ENCODE assay signal across 8 cellular contexts in the genomic region with DNA sequence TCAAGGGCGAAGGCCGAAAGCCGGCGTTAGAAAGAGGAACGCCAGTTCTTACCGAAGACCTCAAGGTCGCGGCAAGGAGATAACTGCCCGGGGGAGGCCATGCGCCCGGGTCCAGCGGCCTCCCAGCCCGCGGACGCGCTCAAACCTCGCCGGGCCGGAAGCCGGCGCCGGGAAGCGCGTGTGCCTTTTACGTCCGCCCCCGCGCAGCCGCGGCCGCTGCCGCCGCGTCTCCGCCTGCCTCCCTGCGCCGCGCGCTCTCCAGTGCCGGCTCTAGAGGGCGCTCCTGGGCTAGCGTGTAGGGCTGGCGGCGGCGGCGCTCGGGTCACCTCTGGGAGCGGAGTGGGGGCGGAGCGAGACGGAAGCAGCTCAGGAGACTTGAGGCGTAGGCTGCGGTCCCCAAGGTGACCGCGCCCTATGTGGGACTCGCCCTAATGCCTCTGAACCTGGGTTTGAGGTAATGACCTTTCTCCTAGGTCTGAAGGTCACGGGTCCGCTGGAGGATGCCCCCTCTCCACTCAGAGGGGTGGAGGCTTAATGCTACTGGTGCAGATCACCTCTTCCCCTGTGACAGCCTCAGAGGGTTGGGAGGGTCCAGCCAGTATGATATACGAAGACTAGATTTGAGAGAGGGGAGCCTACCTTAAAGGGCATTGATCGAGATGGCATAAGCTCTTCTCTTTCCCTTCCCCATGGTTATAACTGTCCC. TPM values are rescaled to one million over a fixed set of nuclear protein-coding genes. Genes with fewer than 3 reads are reported as not detected.
DNase-seq lines count a peak whose midpoint lies in the region; ATAC-seq, FAIRE-seq and TF ChIP-seq lines count a peak whose summit lies in the region.

No MANE protein-coding gene starts in this region.

- no peaks in the 10 kb centered on the region for H3K4me1 ChIP-seq in adrenal gland (replicated peaks in 1 of 2)

- H3K27ac ChIP-seq in adrenal gland = peak overlapping the region; percentile 88 to 97 (median 93)

- no peak for FAIRE-seq in urothelium cell line (lab: Jason Lieb, UNC)

- ATAC-seq in HG02588 (IDR thresholded peaks at IDR 0.05; ENCODE audit: unreplicated experiment) = peak; percentile 68
- ATAC-seq in left ventricle myocardium superior = peak; percentile 90

- H3K9me3 ChIP-seq in adrenal gland (replicated peaks in 1 of 3) = no peaks in the 10 kb centered on the region

- peak; percentile 43 for DNase-seq in GM12864 (ENCODE audit: low read depth)
- DNase-seq in NCI-H1092 treated with DMSO at 0.1 percent for 48 hours (lab: John Stamatoyannopoulos, UW) = peak; percentile 83
- peak; percentile 80 for DNase-seq in T follicular helper cell (ENCODE audit: low read depth)
- peak; percentile 80 to 92 (median 88) for DNase-seq in adrenal gland
- DNase-seq in left ventricle myocardium superior = peak; percentile 95
- peak; percentile 36 for DNase-seq in pulmonary artery endothelial cell (ENCODE audit: low read depth, low spot score)
- peak; percentile 52 for DNase-seq in urothelium cell line (ENCODE audit: low spot score)

- WGBS in adrenal gland, 4 donors = 1 to 56% (median 48%) methylated on average over 27 to 60 of the region's 60 CpGs; no CpG with 5 or more reads in 1 of the 4 donors

- peaks cover 0 to 9% of the 10 kb centered on the region in 2 donors for H3K36me3 ChIP-seq in adrenal gland (replicated peaks in 1 of 2)

- H3K27me3 ChIP-seq in adrenal gland = no peaks in the 10 kb centered on the region

- peak; percentile 55 for TF ChIP-seq CTCF in GM12864 (IDR thresholded peaks at IDR 0.05; ENCODE audit: low read depth, low read length, missing control alignments)
- TF ChIP-seq CTCF in adrenal gland (IDR thresholded peaks at IDR 0.05) = peak; percentile 15 to 84 (median 58)

- intact Hi-C loops in adrenal gland (cut with DNase I) (no loop called here), left ventricle myocardium superior (cut with micrococcal nuclease) (no loop called here)

- H3K4me3 ChIP-seq in GM12864 (ENCODE audit: low read depth, low read length) (peak overlapping the region; percentile 84), adrenal gland (peak overlapping the region; percentile 50 to 86 (median 72))

- peak in 1 of 2 donors; percentile 25 for TF ChIP-seq POLR2A in adrenal gland (IDR thresholded peaks at IDR 0.05)

RNA-seq across cellular contexts. Expression of gene SLC25A5, which starts 0.8 kb away (rescaled TPM):
- total RNA-seq in adrenal gland (100 to 1,000 TPM; 168 to 313 (median 236) TPM), left ventricle myocardium superior (158 TPM), pulmonary artery endothelial cell (282 and 344 TPM in 2 replicates)
- 100 to 1,000 TPM in 1 of 3 donors, 10 to 100 TPM in 2; 65.2 to 245 (median 77.5) TPM for polyA plus RNA-seq in adrenal gland

Comparison
In these comparisons a context has a peak if more than half of its experiments do, and no peak if none do; other contexts are left out.
1. Peak in every context shown above with its lines: DNase-seq, ATAC-seq, H3K4me3 ChIP-seq and H3K27ac ChIP-seq.
2. DNase-seq: peak in every context shown above with its lines; median percentile 95 in left ventricle myocardium superior; 88 in adrenal gland; 83 in NCI-H1092 treated with DMSO at 0.1 percent for 48 hours; 80 in T follicular helper cell; 52 in urothelium cell line; 43 in GM12864; 36 in pulmonary artery endothelial cell.